ENCODE assay signal across 28 cellular contexts in genomic region chr1:40620150-40620549, GRCh38.
"Had no signal": no experiment of that assay in that cellular context is flagged by ENCODE, and none has a peak within 500 bp of the region (broad histone marks: within the 10 kb centered on the region; RNA-seq: fewer than 3 reads in every experiment).

No MANE protein-coding gene starts in this region.

- H3K9ac ChIP-seq: neural progenitor cell had no signal

- H3K9me3 ChIP-seq: esophagus squamous epithelium, mucosa of descending colon, prostate gland, right atrium auricular region, testis, tibial artery had no signal

- H3K36me3 ChIP-seq: esophagus squamous epithelium, neural progenitor cell, prostate gland, right atrium auricular region had no signal

- H3K4me3 ChIP-seq: dorsolateral prefrontal cortex, esophagus squamous epithelium, lung, mucosa of descending colon, neural progenitor cell, prostate gland, right atrium auricular region, smooth muscle cell, testis, tibial artery had no signal

- H3K9me3 Mint-ChIP-seq: memory B cell; stimulated activated naive CD8-positive, alpha-beta T cell treated with anti-CD3 and anti-CD28 coated beads, Interleukin-15, amount 100 ng/mL, for 72 hours had no signal

- H3K27me3 ChIP-seq: dorsolateral prefrontal cortex, esophagus squamous epithelium, neural progenitor cell, right atrium auricular region, testis, tibial artery had no signal

- H3K36me3 Mint-ChIP-seq: mesothelial cell of epicardium, neural progenitor cell, type B pancreatic cell had no signal

- H3K4me1 Mint-ChIP-seq: endodermal cell, memory B cell, mesothelial cell of epicardium, nephron, neural progenitor cell had no signal

- H3K4me3 Mint-ChIP-seq: endodermal cell; memory B cell; mesothelial cell of epicardium; naive thymus-derived CD4-positive, alpha-beta T cell; nephron; neural progenitor cell; stimulated activated naive CD8-positive, alpha-beta T cell treated with anti-CD3 and anti-CD28 coated beads, Interleukin-15, amount 100 ng/mL, for 72 hours; type B pancreatic cell had no signal

- ATAC-seq: mucosa of descending colon; naive thymus-derived CD4-positive, alpha-beta T cell; sciatic nerve; stimulated activated naive CD8-positive, alpha-beta T cell treated with anti-CD3 and anti-CD28 coated beads, Interleukin-15, amount 100 ng/mL, for 72 hours had no signal

- H3K4me2 ChIP-seq: neural progenitor cell, smooth muscle cell had no signal

- H3K27ac Mint-ChIP-seq: endodermal cell; memory B cell; mesothelial cell of epicardium; nephron; neural progenitor cell; stimulated activated naive CD8-positive, alpha-beta T cell treated with anti-CD3 and anti-CD28 coated beads, Interleukin-15, amount 100 ng/mL, for 72 hours; type B pancreatic cell had no signal

- H3K4me1 ChIP-seq: esophagus squamous epithelium, neural progenitor cell, prostate gland, right atrium auricular region, testis, tibial artery had no signal

- H3K27ac ChIP-seq: epithelial cell of prostate, esophagus squamous epithelium, neural progenitor cell, prostate gland, right atrium auricular region, testis, tibial artery had no signal

- DNase-seq: cerebellar nuclear complex; effector CD8-positive, alpha-beta T cell; endodermal cell; esophagus squamous epithelium; foreskin melanocyte; mucosa of descending colon; naive thymus-derived CD4-positive, alpha-beta T cell; nucleus accumbens; stimulated activated CD4-positive, alpha-beta T cell treated with anti-CD3 and anti-CD28 coated beads, Interleukin-12 subunit alpha, Interleukin-12 subunit beta, amount 100 ng/mL, for 4 hours; stimulated activated CD4-positive, alpha-beta T cell treated with anti-CD3 and anti-CD28 coated beads, Interleukin-1b, Interleukin-23, amount 100 ng/mL, for 48 hours; stimulated activated CD4-positive, alpha-beta T cell treated with anti-CD3 and anti-CD28 coated beads, Interleukin-4, amount 100 ng/mL, for 1 hour; stimulated activated CD8-positive, alpha-beta memory T cell treated with anti-CD3 and anti-CD28 coated beads, Interleukin-4, amount 100 ng/mL, for 48 hours; stimulated activated naive CD4-positive, alpha-beta T cell; stimulated activated naive CD8-positive, alpha-beta T cell treated with anti-CD3 and anti-CD28 coated beads, Interleukin-15, amount 100 ng/mL, for 72 hours; testis; tibial artery had no signal

- H2AFZ ChIP-seq: neural progenitor cell had no signal
